In the genomic region with DNA sequence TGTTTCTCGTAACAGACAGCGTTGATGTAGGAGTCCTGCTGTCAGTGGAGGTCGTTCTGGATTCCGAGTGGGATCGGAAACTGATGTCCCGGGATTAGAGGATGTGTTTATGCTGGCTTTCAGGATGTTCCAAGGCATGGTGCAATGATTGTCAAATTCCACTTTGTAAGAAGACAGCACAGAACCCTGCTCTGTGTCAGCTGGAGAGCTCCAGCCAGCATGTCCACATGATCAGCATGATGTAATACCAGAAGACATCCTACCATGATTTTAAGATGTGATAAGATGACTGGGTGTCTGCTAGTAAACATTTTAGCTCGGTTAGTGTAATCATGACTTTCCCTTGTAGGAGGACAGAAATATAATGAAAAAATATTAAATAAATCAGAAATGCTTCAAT, we compare ENCODE assay signal across 21 cellular contexts. TPM values are rescaled to one million over a fixed set of nuclear protein-coding genes. Genes with fewer than 3 reads are reported as not detected.
DNase-seq lines count a peak whose midpoint lies in the region; ATAC-seq, FAIRE-seq and TF ChIP-seq lines count a peak whose summit lies in the region.
"Had no signal": no experiment of that assay in that cellular context is flagged by ENCODE, and none has a peak within 500 bp of the region (broad histone marks: within the 10 kb centered on the region; RNA-seq: fewer than 3 reads in every experiment).

No MANE protein-coding gene starts in this region.

- FAIRE-seq in urothelium cell line (lab: Jason Lieb, UNC), result no peak

- H3K36me3 ChIP-seq in left ventricle myocardium inferior, result no peaks in the 10 kb centered on the region
- H3K36me3 ChIP-seq in heart right ventricle, result no peaks in the 10 kb centered on the region
- H3K36me3 ChIP-seq in brain microvascular endothelial cell (replicated peaks), result no peaks in the 10 kb centered on the region
- no peaks in the 10 kb centered on the region for H3K36me3 ChIP-seq in liver (ENCODE audit: control insufficient read depth in 4 of 4, insufficient read depth in 3 of 4, low read depth in 1 of 4, low read length in 3 of 4)
- H3K36me3 ChIP-seq: transverse colon had no signal

- no peak for TF ChIP-seq CTCF in left ventricle myocardium inferior (IDR thresholded peaks at IDR 0.05; ENCODE audit: borderline replicate concordance)
- no peak for TF ChIP-seq CTCF in heart right ventricle (IDR thresholded peaks at IDR 0.05)
- TF ChIP-seq CTCF in brain microvascular endothelial cell (IDR thresholded peaks at IDR 0.05; ENCODE audit: low read depth, low read length, missing control alignments), result no peak
- TF ChIP-seq CTCF in liver (IDR thresholded peaks at IDR 0.05; ENCODE audit: low read depth, low read length, missing input control), result no peak

- peak in 1 of 2 donors; percentile 8 for TF ChIP-seq RAD21 in liver (IDR thresholded peaks at IDR 0.05)

- H3K9me3 ChIP-seq in left ventricle myocardium inferior (replicated peaks) (no peaks in the 10 kb centered on the region), heart right ventricle (no peaks in the 10 kb centered on the region), liver (ENCODE audit: control insufficient read depth in 4 of 4, low read length in 3 of 4) (no peaks in the 10 kb centered on the region)
- H3K9me3 ChIP-seq: SK-N-SH, transverse colon had no signal

- H3K4me1 ChIP-seq in left ventricle myocardium inferior (peaks cover 11% of the 10 kb centered on the region), heart right ventricle (peaks cover 0 to 13% (median 0%) of the 10 kb centered on the region in 9 donors), liver (ENCODE audit: control insufficient read depth in 4 of 4, insufficient read depth in 4 of 4, low read length in 3 of 4) (peaks cover 5 to 16% (median 13%) of the 10 kb centered on the region in 4 donors)
- H3K4me1 ChIP-seq: transverse colon had no signal

- H3K4me3 ChIP-seq in left ventricle myocardium inferior (no peak overlapping the region), heart right ventricle (no peak overlapping the region), brain microvascular endothelial cell (ENCODE audit: low read depth, low read length) (no peak overlapping the region), liver (ENCODE audit: low read depth in 1 of 3, low read length in 3 of 3) (no peak overlapping the region)
- H3K4me3 ChIP-seq: transverse colon had no signal

- WGBS in heart right ventricle, 2 donors, result 84 to 86% methylated on average over 7 of the region's 7 CpGs
- WGBS in liver, result 72% methylated on average over 7 of the region's 7 CpGs

- ATAC-seq in heart right ventricle, result no peak
- ATAC-seq: naive thymus-derived CD8-positive, alpha-beta T cell; stimulated activated naive B cell treated with anti-CD40 and anti-IgM and Interleukin-4, amounts not matched to agents 10 μg/mL and 1 μg/mL and 100 μg/mL, for 72 hours had no signal

- H3K27ac ChIP-seq in left ventricle myocardium inferior (replicated peaks) (peak overlapping the region; percentile 30), heart right ventricle (no peak overlapping the region), brain microvascular endothelial cell (no peak overlapping the region), liver (ENCODE audit: low read depth in 1 of 2, low read length in 2 of 2) (peak overlapping the region in 1 of 2 donors; percentile 16)
- H3K27ac ChIP-seq: transverse colon had no signal

- no peak for DNase-seq in left ventricle myocardium inferior
- DNase-seq in heart right ventricle, result no peak
- peak; percentile 32 for DNase-seq in brain microvascular endothelial cell
- no peak for DNase-seq in foreskin melanocyte
- DNase-seq in urothelium cell line (ENCODE audit: low spot score), result no peak
- DNase-seq in germinal center (ENCODE audit: low spot score), result no peak
- DNase-seq in COR-L47 (lab: John Stamatoyannopoulos, UW), result no peak
- DNase-seq: activated CD4-positive, CD25-positive, alpha-beta regulatory T cell treated with anti-CD3 and anti-CD28 coated beads, Interleukin-2, amount 50 U/mL, for 72 hours; activated CD8-positive, alpha-beta memory T cell treated with anti-CD3 and anti-CD28 coated beads, Interleukin-2, amount 50 U/mL, for 48 hours; activated gamma-delta T cell treated with Interleukin-2 at 50 U/mL for 16 hours; CD8-positive, alpha-beta memory T cell; endodermal cell; naive thymus-derived CD8-positive, alpha-beta T cell; NCI-H2029 treated with DMSO at 0.1 percent for 48 hours; NCI-H510A; SK-N-SH; stimulated activated naive B cell treated with anti-CD40 and anti-IgM and Interleukin-4, amounts not matched to agents 10 μg/mL and 1 μg/mL and 100 μg/mL, for 72 hours; T-helper 9 cell; transverse colon had no signal

- H3K27me3 ChIP-seq in left ventricle myocardium inferior (ENCODE audit: low read depth), result no peaks in the 10 kb centered on the region
- H3K27me3 ChIP-seq in heart right ventricle, result no peaks in the 10 kb centered on the region
- no peaks in the 10 kb centered on the region for H3K27me3 ChIP-seq in brain microvascular endothelial cell (replicated peaks)
- H3K27me3 ChIP-seq in liver (ENCODE audit: control insufficient read depth in 4 of 4, insufficient read depth in 4 of 4, low read length in 3 of 4), result no peaks in the 10 kb centered on the region
- H3K27me3 ChIP-seq: transverse colon had no signal

- intact Hi-C loops in left ventricle myocardium inferior (cut with micrococcal nuclease) (no loop called here), heart right ventricle (cut with DNase I) (no loop called here)

- H3K9ac ChIP-seq in liver (ENCODE audit: low read depth in 1 of 2, low read length in 2 of 2), result no peak overlapping the region
- H3K9ac ChIP-seq: SK-N-SH had no signal

- in situ Hi-C loops in brain microvascular endothelial cell (cut with HindIII; ENCODE audit: low pct_ligation_motif_present, low sequenced_read_pairs), result no loop called here

TF ChIP-seq in liver, 16 proteins besides CTCF, POLR2A, EP300 and RAD21:
- TF ChIP-seq SP1 (IDR thresholded peaks at IDR 0.05) (peak; percentile 8), TAF1 (conservative IDR thresholded peaks at IDR 0.05) (no peak), YY1 (IDR thresholded peaks at IDR 0.05) (no peak), FOXA1 (IDR thresholded peaks at IDR 0.05) (no peak), RXRA (IDR thresholded peaks at IDR 0.05) (peak in 1 of 2 donors; percentile 7), GABPA (IDR thresholded peaks at IDR 0.05 in 1 of 2, conservative IDR thresholded peaks at IDR 0.05 in 1 of 2) (no peak), HNF4A (conservative IDR thresholded peaks at IDR 0.05) (peak; percentile 31 to 34)
- TF ChIP-seq, protein P1, sequence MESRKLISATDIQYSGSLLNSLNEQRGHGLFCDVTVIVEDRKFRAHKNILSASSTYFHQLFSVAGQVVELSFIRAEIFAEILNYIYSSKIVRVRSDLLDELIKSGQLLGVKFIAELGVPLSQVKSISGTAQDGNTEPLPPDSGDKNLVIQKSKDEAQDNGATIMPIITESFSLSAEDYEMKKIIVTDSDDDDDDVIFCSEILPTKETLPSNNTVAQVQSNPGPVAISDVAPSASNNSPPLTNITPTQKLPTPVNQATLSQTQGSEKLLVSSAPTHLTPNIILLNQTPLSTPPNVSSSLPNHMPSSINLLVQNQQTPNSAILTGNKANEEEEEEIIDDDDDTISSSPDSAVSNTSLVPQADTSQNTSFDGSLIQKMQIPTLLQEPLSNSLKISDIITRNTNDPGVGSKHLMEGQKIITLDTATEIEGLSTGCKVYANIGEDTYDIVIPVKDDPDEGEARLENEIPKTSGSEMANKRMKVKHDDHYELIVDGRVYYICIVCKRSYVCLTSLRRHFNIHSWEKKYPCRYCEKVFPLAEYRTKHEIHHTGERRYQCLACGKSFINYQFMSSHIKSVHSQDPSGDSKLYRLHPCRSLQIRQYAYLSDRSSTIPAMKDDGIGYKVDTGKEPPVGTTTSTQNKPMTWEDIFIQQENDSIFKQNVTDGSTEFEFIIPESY (IDR thresholded peaks at IDR 0.05), result no peak
- TF ChIP-seq, protein P2, sequence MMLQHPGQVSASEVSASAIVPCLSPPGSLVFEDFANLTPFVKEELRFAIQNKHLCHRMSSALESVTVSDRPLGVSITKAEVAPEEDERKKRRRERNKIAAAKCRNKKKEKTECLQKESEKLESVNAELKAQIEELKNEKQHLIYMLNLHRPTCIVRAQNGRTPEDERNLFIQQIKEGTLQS (IDR thresholded peaks at IDR 0.05), result peak; percentile 23
- TF ChIP-seq, protein P3, sequence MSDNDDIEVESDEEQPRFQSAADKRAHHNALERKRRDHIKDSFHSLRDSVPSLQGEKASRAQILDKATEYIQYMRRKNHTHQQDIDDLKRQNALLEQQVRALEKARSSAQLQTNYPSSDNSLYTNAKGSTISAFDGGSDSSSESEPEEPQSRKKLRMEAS (IDR thresholded peaks at IDR 0.05), result no peak

RNA-seq across cellular contexts. Expression of a gene that starts 20.3 kb away (rescaled TPM):
- 2.9 TPM for total RNA-seq in left ventricle myocardium inferior
- 1 to 10 TPM; 1.1 to 3.2 (median 2.1) TPM for total RNA-seq in heart right ventricle
- 1 to 10 TPM in 1 of 2 donors, under 1 TPM in 1; 0.45 to 2.3 TPM for polyA plus RNA-seq in heart right ventricle
- total RNA-seq in liver, result 10 to 100 TPM; 27.2 to 53.1 TPM
- 10 to 100 TPM in 1 of 2 donors, 1 to 10 TPM in 1; 9.5 to 35.1 TPM for polyA plus RNA-seq in liver
- total RNA-seq: G401 had no signal
- polyA plus RNA-seq: naive thymus-derived CD8-positive, alpha-beta T cell; SK-N-SH had no signal
